In the genomic region with DNA sequence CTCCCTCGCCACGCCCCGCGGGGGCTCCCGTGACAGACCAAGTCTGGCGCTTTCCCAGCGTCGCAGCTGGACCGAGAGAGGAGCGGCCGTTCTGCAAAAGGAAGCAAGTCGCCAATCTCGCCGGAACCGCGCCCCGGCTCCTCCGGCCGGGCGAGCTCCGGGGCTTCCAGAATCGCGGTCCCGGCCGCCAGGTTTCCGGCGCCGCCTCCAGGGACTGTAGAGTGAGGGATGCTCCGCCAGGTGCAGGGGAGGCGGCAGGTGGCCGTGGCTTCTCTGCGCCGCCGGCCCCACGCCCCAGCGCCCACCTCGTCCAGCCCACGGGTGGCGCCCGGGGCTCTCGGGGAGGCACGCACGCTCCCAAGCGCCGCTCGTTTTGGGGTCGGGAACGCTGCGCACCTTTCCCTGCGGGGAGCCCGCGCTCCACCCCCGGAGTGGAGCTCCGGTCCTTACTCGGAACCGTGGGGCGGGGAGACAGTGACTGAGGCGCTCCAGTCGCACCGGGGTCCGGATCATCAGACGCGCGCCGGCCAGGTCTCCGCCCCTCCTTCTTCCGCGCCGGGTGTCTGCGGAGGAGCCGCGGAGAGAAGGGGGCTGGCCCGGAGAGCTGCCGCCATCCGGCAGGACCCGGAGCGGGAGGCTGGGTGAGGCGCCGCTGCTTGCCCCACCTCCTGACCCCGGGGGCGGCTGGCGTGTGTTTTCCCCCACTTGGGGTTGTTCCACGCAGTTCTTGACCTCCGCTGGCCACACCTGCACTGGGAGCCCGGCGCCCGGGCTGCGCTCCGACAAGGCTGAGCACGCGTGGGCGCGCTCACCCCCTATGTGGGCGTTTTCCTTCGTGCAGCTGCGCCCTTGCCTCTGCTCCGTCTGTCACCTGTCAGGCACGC, we compare ENCODE assay signal across 1 cellular context.
TF ChIP-seq lines count a peak whose summit lies in the region.

A gene with protein sequence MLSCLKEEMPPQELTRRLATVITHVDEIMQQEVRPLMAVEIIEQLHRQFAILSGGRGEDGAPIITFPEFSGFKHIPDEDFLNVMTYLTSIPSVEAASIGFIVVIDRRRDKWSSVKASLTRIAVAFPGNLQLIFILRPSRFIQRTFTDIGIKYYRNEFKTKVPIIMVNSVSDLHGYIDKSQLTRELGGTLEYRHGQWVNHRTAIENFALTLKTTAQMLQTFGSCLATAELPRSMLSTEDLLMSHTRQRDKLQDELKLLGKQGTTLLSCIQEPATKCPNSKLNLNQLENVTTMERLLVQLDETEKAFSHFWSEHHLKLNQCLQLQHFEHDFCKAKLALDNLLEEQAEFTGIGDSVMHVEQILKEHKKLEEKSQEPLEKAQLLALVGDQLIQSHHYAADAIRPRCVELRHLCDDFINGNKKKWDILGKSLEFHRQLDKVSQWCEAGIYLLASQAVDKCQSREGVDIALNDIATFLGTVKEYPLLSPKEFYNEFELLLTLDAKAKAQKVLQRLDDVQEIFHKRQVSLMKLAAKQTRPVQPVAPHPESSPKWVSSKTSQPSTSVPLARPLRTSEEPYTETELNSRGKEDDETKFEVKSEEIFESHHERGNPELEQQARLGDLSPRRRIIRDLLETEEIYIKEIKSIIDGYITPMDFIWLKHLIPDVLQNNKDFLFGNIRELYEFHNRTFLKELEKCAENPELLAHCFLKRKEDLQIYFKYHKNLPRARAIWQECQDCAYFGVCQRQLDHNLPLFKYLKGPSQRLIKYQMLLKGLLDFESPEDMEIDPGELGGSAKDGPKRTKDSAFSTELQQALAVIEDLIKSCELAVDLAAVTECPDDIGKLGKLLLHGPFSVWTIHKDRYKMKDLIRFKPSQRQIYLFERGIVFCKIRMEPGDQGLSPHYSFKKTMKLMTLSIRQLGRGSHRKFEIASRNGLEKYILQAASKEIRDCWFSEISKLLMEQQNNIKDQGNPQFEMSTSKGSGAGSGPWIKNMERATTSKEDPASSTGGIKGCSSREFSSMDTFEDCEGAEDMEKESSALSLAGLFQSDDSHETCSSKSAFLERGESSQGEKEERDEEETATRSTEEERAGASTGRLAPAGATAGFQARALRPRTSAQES (minus strand): TSS at position 480 of the 884 bp plus-strand sequence. CDS start 642 bp downstream, outside the sequence.

TF ChIP-seq in H1, 55 proteins besides CTCF, POLR2A, EP300 and RAD21 (continues in another document):
- TF ChIP-seq PHF8 (conservative IDR thresholded peaks at IDR 0.05; ENCODE audit: low read depth, low read length) (peak; percentile 56), HDAC2 (IDR thresholded peaks at IDR 0.05; ENCODE audit: borderline replicate concordance in 1 of 2, low read depth in 2 of 2, low read length in 2 of 2) (0 out of 4 replicates have a peak, but pooled peaks of 1 of the 2 experiments have one; percentile 30), TAF7 (optimal IDR thresholded peaks at IDR 0.05; ENCODE audit: borderline replicate concordance, low read depth, low read length) (no peak), NANOG (IDR thresholded peaks at IDR 0.05; ENCODE audit: insufficient read depth, low read depth, low read length, poor library complexity, severe bottlenecking) (no peak), SP1 (IDR thresholded peaks at IDR 0.05; ENCODE audit: low read depth, low read length) (0 out of 2 replicates have a peak, but pooled peaks have one; percentile 27), POU5F1 (IDR thresholded peaks at IDR 0.05; ENCODE audit: low read depth, low read length) (no peak), CREB1 (IDR thresholded peaks at IDR 0.05) (peak; percentile 97), SUZ12 (IDR thresholded peaks at IDR 0.05; ENCODE audit: low read length) (no peak), BACH1 (IDR thresholded peaks at IDR 0.05; ENCODE audit: low read length) (peak; percentile 49), FOSL1 (IDR thresholded peaks at IDR 0.05; ENCODE audit: insufficient read depth, low read depth, low read length) (no peak), RBBP5 (IDR thresholded peaks at IDR 0.05; ENCODE audit: borderline replicate concordance, low read depth, low read length) (peak; percentile 83; the same call in 1 of the 2 replicates), EGR1 (IDR thresholded peaks at IDR 0.05; ENCODE audit: borderline replicate concordance, low read depth, low read length) (no peak), SP2 (IDR thresholded peaks at IDR 0.05; ENCODE audit: low read length) (no peak), RFX5 (IDR thresholded peaks at IDR 0.05; ENCODE audit: borderline replicate concordance, low read depth, low read length) (no peak), POLR2AphosphoS5 (IDR thresholded peaks at IDR 0.05; ENCODE audit: low read depth, low read length) (peak; percentile 38; the same call in 1 of the 2 replicates), ZNF274 (IDR thresholded peaks at IDR 0.05; ENCODE audit: borderline replicate concordance, extremely low read depth, low read length) (no peak), TEAD4 (IDR thresholded peaks at IDR 0.05; ENCODE audit: low read depth, low read length) (no peak), SIN3A (conservative IDR thresholded peaks at IDR 0.05 in 1 of 2, IDR thresholded peaks at IDR 0.05 in 1 of 2; ENCODE audit: low read depth in 1 of 2, low read length in 2 of 2) (peak; percentile 69 to 72; a peak in 2 of 4 replicates), CHD1 (IDR thresholded peaks at IDR 0.05; ENCODE audit: low read depth, low read length) (no peak), TBP (IDR thresholded peaks at IDR 0.05; ENCODE audit: low read depth, low read length) (no peak), CEBPB (IDR thresholded peaks at IDR 0.05; ENCODE audit: low read depth, low read length) (no peak), JUN (IDR thresholded peaks at IDR 0.05; ENCODE audit: low read depth, low read length) (no peak), RNF2 (IDR thresholded peaks at IDR 0.05; ENCODE audit: borderline replicate concordance, low read depth, low read length, missing control alignments, poor library complexity, severe bottlenecking) (no peak), MAFK (IDR thresholded peaks at IDR 0.05; ENCODE audit: low read depth, low read length) (no peak), CTBP2 (IDR thresholded peaks at IDR 0.05; ENCODE audit: borderline replicate concordance, insufficient read depth, insufficient read length, low read length) (no peak), SAP30 (IDR thresholded peaks at IDR 0.05; ENCODE audit: insufficient read depth, insufficient replicate concordance, low read length) (no peak), BCL11A (IDR thresholded peaks at IDR 0.05; ENCODE audit: low read depth in 2 of 2, low read length in 2 of 2) (no peak), NRF1 (IDR thresholded peaks at IDR 0.05; ENCODE audit: low read depth, low read length) (no peak), KDM4A (IDR thresholded peaks at IDR 0.05; ENCODE audit: low read depth, low read length, severe bottlenecking) (peak; percentile 99), HDAC6 (IDR thresholded peaks at IDR 0.05; ENCODE audit: low read depth, low read length) (no peak), SRF (IDR thresholded peaks at IDR 0.05; ENCODE audit: low read depth, low read length) (peak; percentile 61; the same call in 1 of the 2 replicates), CBX5 (IDR thresholded peaks at IDR 0.05; ENCODE audit: low read depth, low read length) (no peak), ASH2L (IDR thresholded peaks at IDR 0.05; ENCODE audit: low read length) (peak; percentile 93), RXRA (IDR thresholded peaks at IDR 0.05; ENCODE audit: insufficient read depth, low read depth, low read length) (no peak), YY1 (IDR thresholded peaks at IDR 0.05; ENCODE audit: low read depth, low read length) (no peak), BRCA1 (IDR thresholded peaks at IDR 0.05; ENCODE audit: low read depth, low read length) (no peak), CBX8 (IDR thresholded peaks at IDR 0.05; ENCODE audit: borderline replicate concordance, low read depth, low read length) (no peak), KDM1A (IDR thresholded peaks at IDR 0.05; ENCODE audit: borderline replicate concordance, low read length) (no peak), TCF12 (IDR thresholded peaks at IDR 0.05; ENCODE audit: low read depth, low read length) (no peak)
- TF ChIP-seq, protein P1, sequence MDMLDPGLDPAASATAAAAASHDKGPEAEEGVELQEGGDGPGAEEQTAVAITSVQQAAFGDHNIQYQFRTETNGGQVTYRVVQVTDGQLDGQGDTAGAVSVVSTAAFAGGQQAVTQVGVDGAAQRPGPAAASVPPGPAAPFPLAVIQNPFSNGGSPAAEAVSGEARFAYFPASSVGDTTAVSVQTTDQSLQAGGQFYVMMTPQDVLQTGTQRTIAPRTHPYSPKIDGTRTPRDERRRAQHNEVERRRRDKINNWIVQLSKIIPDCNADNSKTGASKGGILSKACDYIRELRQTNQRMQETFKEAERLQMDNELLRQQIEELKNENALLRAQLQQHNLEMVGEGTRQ (IDR thresholded peaks at IDR 0.05; ENCODE audit: low read length) = no peak
- TF ChIP-seq, protein P2, sequence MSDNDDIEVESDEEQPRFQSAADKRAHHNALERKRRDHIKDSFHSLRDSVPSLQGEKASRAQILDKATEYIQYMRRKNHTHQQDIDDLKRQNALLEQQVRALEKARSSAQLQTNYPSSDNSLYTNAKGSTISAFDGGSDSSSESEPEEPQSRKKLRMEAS (IDR thresholded peaks at IDR 0.05) = peak; percentile 73
- TF ChIP-seq, protein P3, sequence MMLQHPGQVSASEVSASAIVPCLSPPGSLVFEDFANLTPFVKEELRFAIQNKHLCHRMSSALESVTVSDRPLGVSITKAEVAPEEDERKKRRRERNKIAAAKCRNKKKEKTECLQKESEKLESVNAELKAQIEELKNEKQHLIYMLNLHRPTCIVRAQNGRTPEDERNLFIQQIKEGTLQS (IDR thresholded peaks at IDR 0.05; ENCODE audit: insufficient read depth, low read depth, low read length) = peak; percentile 76
- TF ChIP-seq, protein P4, sequence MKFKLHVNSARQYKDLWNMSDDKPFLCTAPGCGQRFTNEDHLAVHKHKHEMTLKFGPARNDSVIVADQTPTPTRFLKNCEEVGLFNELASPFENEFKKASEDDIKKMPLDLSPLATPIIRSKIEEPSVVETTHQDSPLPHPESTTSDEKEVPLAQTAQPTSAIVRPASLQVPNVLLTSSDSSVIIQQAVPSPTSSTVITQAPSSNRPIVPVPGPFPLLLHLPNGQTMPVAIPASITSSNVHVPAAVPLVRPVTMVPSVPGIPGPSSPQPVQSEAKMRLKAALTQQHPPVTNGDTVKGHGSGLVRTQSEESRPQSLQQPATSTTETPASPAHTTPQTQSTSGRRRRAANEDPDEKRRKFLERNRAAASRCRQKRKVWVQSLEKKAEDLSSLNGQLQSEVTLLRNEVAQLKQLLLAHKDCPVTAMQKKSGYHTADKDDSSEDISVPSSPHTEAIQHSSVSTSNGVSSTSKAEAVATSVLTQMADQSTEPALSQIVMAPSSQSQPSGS (IDR thresholded peaks at IDR 0.05; ENCODE audit: low read length) = no peak
